Comparison of ENCODE assay signal across 3 cellular contexts in genomic region chr2:239866778-239867177, GRCh38.
TF ChIP-seq lines count a peak whose summit lies in the region.

No MANE protein-coding gene starts in this region.

TF ChIP-seq in HEK293, 187 proteins besides CTCF, POLR2A, EP300 and RAD21:
- no peak for TF ChIP-seq ZNF223 (tag by site-specific recombination; IDR thresholded peaks at IDR 0.05)
- TF ChIP-seq ZNF133 (tag by site-specific recombination; IDR thresholded peaks at IDR 0.05): 0 out of 2 replicates have a peak, but pooled peaks have one; percentile 7
TF ChIP-seq in HEK293: peak in this region for 1.

TF ChIP-seq in IMR-90, 13 proteins besides CTCF, POLR2A, EP300 and RAD21:
- TF ChIP-seq CHD1 (IDR thresholded peaks at IDR 0.05; ENCODE audit: low read depth, low read length) (no peak), CEBPB (IDR thresholded peaks at IDR 0.05; ENCODE audit: low read depth, low read length) (no peak), MXI1 (IDR thresholded peaks at IDR 0.05; ENCODE audit: borderline replicate concordance, low read depth, low read length) (no peak), ELK1 (IDR thresholded peaks at IDR 0.05; ENCODE audit: borderline replicate concordance, low read depth, low read length) (no peak), MAZ (IDR thresholded peaks at IDR 0.05; ENCODE audit: borderline replicate concordance, low read depth, low read length) (no peak), RCOR1 (IDR thresholded peaks at IDR 0.05; ENCODE audit: insufficient replicate concordance, low read length) (no peak), USF2 (IDR thresholded peaks at IDR 0.05; ENCODE audit: low read depth, low read length) (no peak), FOS (IDR thresholded peaks at IDR 0.05; ENCODE audit: low read depth, low read length) (no peak), BHLHE40 (IDR thresholded peaks at IDR 0.05; ENCODE audit: low read depth, low read length) (no peak)

TF ChIP-seq in H1, 55 proteins besides CTCF, POLR2A, EP300 and RAD21:
- TF ChIP-seq SP2 (IDR thresholded peaks at IDR 0.05; ENCODE audit: low read length) (no peak), ATF3 (IDR thresholded peaks at IDR 0.05; ENCODE audit: insufficient read depth, low read depth, low read length) (no peak), TAF1 (IDR thresholded peaks at IDR 0.05; ENCODE audit: low read depth, low read length) (no peak), SP4 (IDR thresholded peaks at IDR 0.05; ENCODE audit: low read length) (no peak), SUZ12 (IDR thresholded peaks at IDR 0.05; ENCODE audit: low read length) (no peak), ASH2L (IDR thresholded peaks at IDR 0.05; ENCODE audit: low read length) (no peak), POU5F1 (IDR thresholded peaks at IDR 0.05; ENCODE audit: low read depth, low read length) (no peak), NANOG (IDR thresholded peaks at IDR 0.05; ENCODE audit: insufficient read depth, low read depth, low read length, poor library complexity, severe bottlenecking) (no peak), CBX8 (IDR thresholded peaks at IDR 0.05; ENCODE audit: borderline replicate concordance, low read depth, low read length) (no peak)
